22 cellular contexts compared by ENCODE assay signal in genomic region chr6:137736919-137737318, GRCh38.
DNase-seq lines count a peak whose midpoint lies in the region; ATAC-seq, FAIRE-seq and TF ChIP-seq lines count a peak whose summit lies in the region.
"Had no signal": no experiment of that assay in that cellular context is flagged by ENCODE, and none has a peak within 500 bp of the region (broad histone marks: within the 10 kb centered on the region; RNA-seq: fewer than 3 reads in every experiment).

No MANE protein-coding gene starts in this region.

- no peaks in the 10 kb centered on the region for H3K36me3 ChIP-seq in HepG2 (replicated peaks in 1 of 2; ENCODE audit: control insufficient read depth in 1 of 2, insufficient read depth in 2 of 2, low read length in 2 of 2)
- no peaks in the 10 kb centered on the region for H3K36me3 ChIP-seq in right lobe of liver
- no peaks in the 10 kb centered on the region for H3K36me3 ChIP-seq in MM.1S (replicated peaks; ENCODE audit: insufficient read depth, low read length)
- no peaks in the 10 kb centered on the region for H3K36me3 ChIP-seq in K562 (ENCODE audit: control insufficient read depth, insufficient read depth, low read length)
- no peaks in the 10 kb centered on the region for H3K36me3 ChIP-seq in mammary epithelial cell (ENCODE audit: insufficient read depth, low read length)

- no peak for TF ChIP-seq POLR2A in HepG2 (IDR thresholded peaks at IDR 0.05; ENCODE audit: insufficient read depth in 1 of 2, low read depth in 2 of 2, low read length in 2 of 2)
- no peak for TF ChIP-seq POLR2A in right lobe of liver (IDR thresholded peaks at IDR 0.05)
- no peak for TF ChIP-seq POLR2A in K562 (conservative IDR thresholded peaks at IDR 0.05)

- H3K27ac ChIP-seq in HepG2 (ENCODE audit: extremely low read length, insufficient read depth, low read length), result no peak overlapping the region
- no peak overlapping the region for H3K27ac ChIP-seq in right lobe of liver
- peak overlapping the region; percentile 44; the same call in 1 of the 2 replicates for H3K27ac ChIP-seq in MM.1S (ENCODE audit: low read length)
- H3K27ac ChIP-seq in K562 (ENCODE audit: extremely low read depth, low read depth, low read length), result no peak overlapping the region
- no peak overlapping the region for H3K27ac ChIP-seq in mammary epithelial cell (ENCODE audit: insufficient read depth, low read depth, low read length)
- H3K27ac ChIP-seq: coronary artery, HL-60 had no signal

- H3K4me1 ChIP-seq in HepG2 (ENCODE audit: insufficient read depth, low read length) (peaks cover 87% of the 10 kb centered on the region), right lobe of liver (peaks cover 0 to 3% (median 1%) of the 10 kb centered on the region in 4 donors), MM.1S (ENCODE audit: low read length) (peaks cover 27% of the 10 kb centered on the region), K562 (replicated peaks in 1 of 2; ENCODE audit: control insufficient read depth in 2 of 2, insufficient read depth in 2 of 2, low read length in 2 of 2) (no peaks in the 10 kb centered on the region; a peak in 1 of 5 replicates), mammary epithelial cell (ENCODE audit: insufficient read depth, low read length) (peaks cover 4% of the 10 kb centered on the region)

- TF ChIP-seq CTCF in HepG2 (CRISPR knock-in tag; IDR thresholded peaks at IDR 0.05), result no peak
- TF ChIP-seq CTCF in right lobe of liver (IDR thresholded peaks at IDR 0.05), result no peak
- TF ChIP-seq CTCF in MM.1S (IDR thresholded peaks at IDR 0.05; ENCODE audit: low read length), result no peak
- TF ChIP-seq CTCF in K562 (IDR thresholded peaks at IDR 0.05 in 2 of 3, conservative IDR thresholded peaks at IDR 0.05 in 1 of 3; ENCODE audit: insufficient read depth in 2 of 3, low read depth in 1 of 3, low read length in 3 of 3), result no peak
- no peak for TF ChIP-seq CTCF in mammary epithelial cell (conservative IDR thresholded peaks at IDR 0.05 in 1 of 2, IDR thresholded peaks at IDR 0.05 in 1 of 2; ENCODE audit: extremely low read depth in 1 of 2, insufficient read depth in 1 of 2, low read depth in 1 of 2, low read length in 2 of 2)

- DNase-seq in HepG2 (ENCODE audit: low spot score) (no peak), right lobe of liver (no peak), MM.1S (no peak), K562 (ENCODE audit: extremely low read depth in 1 of 4, low spot score in 3 of 4) (no peak), mammary epithelial cell (no peak)
- DNase-seq: aorta, C1 segment of cervical spinal cord, endodermal cell, kidney glomerular epithelial cell, mucosa of descending colon, NCI-H2029, NCI-H226 had no signal

- in situ Hi-C loops in HepG2 (cut with HindIII; ENCODE audit: extremely low pct_ligation_motif_present, low pct_unique_long_range_greater_than_20kb) (no loop called here), K562 (cut with MboI) (no loop called here), mammary epithelial cell (cut with MboI; ENCODE audit: low sequenced_read_pairs in 2 of 2) (no loop called here)

- H2AFZ ChIP-seq in HepG2 (ENCODE audit: low read length) (peak overlapping the region; percentile 11), MM.1S (ENCODE audit: low read length) (peak overlapping the region; percentile 63), K562 (ENCODE audit: low read depth, low read length) (no peak overlapping the region), mammary epithelial cell (ENCODE audit: low read depth, low read length) (no peak overlapping the region)

- 76% methylated on average over 4 of the region's 4 CpGs for WGBS in HepG2 (ENCODE audit: low lambda C conversion rate)
- WGBS in right lobe of liver (ENCODE audit: insufficient coverage, low coverage, low lambda C conversion rate, missing lambda C conversion rate), result 68% methylated on average over 4 of the region's 4 CpGs
- 6% methylated on average over 4 of the region's 4 CpGs for WGBS in K562 (ENCODE audit: insufficient coverage, low coverage, missing lambda C conversion rate)
- WGBS in mammary epithelial cell (ENCODE audit: low coverage, missing lambda C conversion rate), result 96% methylated on average over 4 of the region's 4 CpGs

- TF ChIP-seq RAD21 in HepG2 (CRISPR knock-in tag; IDR thresholded peaks at IDR 0.05) (no peak), K562 (CRISPR knock-in tag; conservative IDR thresholded peaks at IDR 0.05 in 1 of 2, IDR thresholded peaks at IDR 0.05 in 1 of 2) (no peak)

- BruUV-seq in HepG2 (replicated peaks; lab: Mats Ljungman, UMichigan) (no TSS peak), K562 (replicated peaks; lab: Mats Ljungman, UMichigan) (no TSS peak), mammary epithelial cell (replicated peaks; lab: Mats Ljungman, UMichigan) (no TSS peak)

- ATAC-seq in HepG2, result no peak
- no peak for ATAC-seq in right lobe of liver
- ATAC-seq in K562, result no peak
- no peak for ATAC-seq in HG03520 (IDR thresholded peaks at IDR 0.05; ENCODE audit: unreplicated experiment)
- no peak for ATAC-seq in HG02763 (IDR thresholded peaks at IDR 0.05; ENCODE audit: unreplicated experiment)
- ATAC-seq: esophagus mucosa; mucosa of descending colon; natural killer cell treated with Interleukin-12 subunit alpha and Interleukin-12 subunit beta and Interleukin-15 and Interleukin-18, amount 100 ng/mL, for 72 hours had no signal

- no peaks in the 10 kb centered on the region for H3K9me3 ChIP-seq in HepG2 (ENCODE audit: low read length)
- H3K9me3 ChIP-seq in right lobe of liver, result no peaks in the 10 kb centered on the region
- no peaks in the 10 kb centered on the region for H3K9me3 ChIP-seq in MM.1S (replicated peaks; ENCODE audit: insufficient read depth, low read length)
- no peaks in the 10 kb centered on the region for H3K9me3 ChIP-seq in K562 (replicated peaks; ENCODE audit: control insufficient read depth, insufficient read depth, low read depth, low read length)
- no peaks in the 10 kb centered on the region for H3K9me3 ChIP-seq in mammary epithelial cell (replicated peaks; ENCODE audit: insufficient read depth, low read length)
- H3K9me3 ChIP-seq: mucosa of descending colon had no signal

- H3K79me2 ChIP-seq in HepG2 (ENCODE audit: insufficient read depth, low read length) (no peaks in the 10 kb centered on the region), MM.1S (ENCODE audit: low read length) (no peaks in the 10 kb centered on the region), K562 (ENCODE audit: control insufficient read depth, insufficient read depth, low read length) (no peaks in the 10 kb centered on the region), mammary epithelial cell (ENCODE audit: insufficient read depth, low read length) (no peaks in the 10 kb centered on the region)

- FAIRE-seq in HepG2 (lab: Jason Lieb, UNC), result no peak
- no peak for FAIRE-seq in K562 (lab: Jason Lieb, UNC)
- FAIRE-seq: D721Med, frontal cortex, small intestine had no signal

- dilution Hi-C loops in mammary epithelial cell (cut with HindIII; ENCODE audit: low sequenced_read_pairs), result no loop called here

- H3K4me2 ChIP-seq in HepG2 (ENCODE audit: low read depth, low read length), result no peak overlapping the region
- peak overlapping the region; percentile 73 for H3K4me2 ChIP-seq in MM.1S (ENCODE audit: low read depth, low read length)
- no peak overlapping the region for H3K4me2 ChIP-seq in K562 (ENCODE audit: insufficient read depth, low read length)
- H3K4me2 ChIP-seq in mammary epithelial cell (ENCODE audit: insufficient read depth, low read depth, low read length), result no peak overlapping the region

- CTCF ChIA-PET in HepG2 (lab: Yijun Ruan, JAX; ENCODE audit: low intra/inter-chr PET ratio, low total read pairs) (no interaction called here), K562 (lab: Yijun Ruan, JAX; ENCODE audit: low intra/inter-chr PET ratio) (no interaction called here), mammary epithelial cell (lab: Charles Lee; ENCODE audit: low non-redundant PET) (no interaction called here)

- H3K4me3 ChIP-seq in HepG2 (replicated peaks in 1 of 3; ENCODE audit: insufficient read depth in 1 of 3, low read depth in 2 of 3, low read length in 3 of 3) (no peak overlapping the region), right lobe of liver (no peak overlapping the region), MM.1S (ENCODE audit: low read length) (peak overlapping the region; percentile 32), K562 (no peak overlapping the region), mammary epithelial cell (replicated peaks in 1 of 3; ENCODE audit: insufficient read depth in 1 of 3, low read depth in 2 of 3, low read length in 3 of 3) (no peak overlapping the region)
- H3K4me3 ChIP-seq: coronary artery, lung, mucosa of descending colon had no signal

- H3K9me2 ChIP-seq in MM.1S (replicated peaks; ENCODE audit: insufficient read depth, low read length), result no peaks in the 10 kb centered on the region

- POLR2A ChIA-PET in HepG2 (lab: Yijun Ruan, JAX) (no interaction called here), K562 (lab: Yijun Ruan, JAX) (interaction anchor here (1.0 kb wide), 1 partner anchor 29 kb away, joined by 3 read pairs; no protein-coding TSS in a partner anchor)

- no peaks in the 10 kb centered on the region for H3K9me1 ChIP-seq in K562 (ENCODE audit: control insufficient read depth, insufficient read depth, low read length)

- TF ChIP-seq EP300 in HepG2 (IDR thresholded peaks at IDR 0.05; ENCODE audit: low read depth in 2 of 2, low read length in 2 of 2), result no peak
- TF ChIP-seq EP300 in HepG2 (CRISPR knock-in tag; IDR thresholded peaks at IDR 0.05; ENCODE audit: borderline replicate concordance), result no peak
- no peak for TF ChIP-seq EP300 in K562 (IDR thresholded peaks at IDR 0.05; ENCODE audit: low read length)

- H4K20me1 ChIP-seq in HepG2 (ENCODE audit: insufficient read depth, low read length) (no peaks in the 10 kb centered on the region), MM.1S (ENCODE audit: insufficient read depth, low read length) (no peaks in the 10 kb centered on the region), K562 (replicated peaks; ENCODE audit: control insufficient read depth, insufficient read depth, low read length) (no peaks in the 10 kb centered on the region), mammary epithelial cell (ENCODE audit: insufficient read depth, low read length) (no peaks in the 10 kb centered on the region)

- H3K27me3 ChIP-seq in HepG2 (ENCODE audit: control insufficient read depth in 1 of 2, insufficient read depth in 2 of 2, low read length in 2 of 2), result no peaks in the 10 kb centered on the region
- H3K27me3 ChIP-seq in right lobe of liver, result no peaks in the 10 kb centered on the region
- no peaks in the 10 kb centered on the region for H3K27me3 ChIP-seq in MM.1S (replicated peaks; ENCODE audit: insufficient read depth, low read length)
- H3K27me3 ChIP-seq in K562 (ENCODE audit: control insufficient read depth in 2 of 2, insufficient read depth in 2 of 2, low read length in 2 of 2), result peaks cover 12 to 20% of the 10 kb centered on the region in 2 experiments; a peak in 4 of 5 replicates
- no peaks in the 10 kb centered on the region for H3K27me3 ChIP-seq in mammary epithelial cell (ENCODE audit: insufficient read depth, low read length)

- H3K9ac ChIP-seq in HepG2 (ENCODE audit: insufficient read depth, low read depth, low read length) (no peak overlapping the region), MM.1S (ENCODE audit: low read length) (no peak overlapping the region), K562 (ENCODE audit: insufficient read depth in 1 of 2, low read depth in 2 of 2, low read length in 2 of 2) (no peak overlapping the region), mammary epithelial cell (ENCODE audit: insufficient read depth, low read length) (no peak overlapping the region)

- intact Hi-C loops in HepG2 (cut with micrococcal nuclease; ENCODE audit: unreplicated experiment) (no loop called here), right lobe of liver (cut with DNase I) (no loop called here), K562 (cut with micrococcal nuclease) (no loop called here), mammary epithelial cell (cut with micrococcal nuclease) (no loop called here)

- peaks cover 17% of the 10 kb centered on the region for H3F3A ChIP-seq in MM.1S (ENCODE audit: insufficient read depth, low read length)

Comparison
In these comparisons a context has a peak if more than half of its experiments do, and no peak if none do; other contexts are left out.
1. H2AFZ ChIP-seq: peak in HepG2 (single experiment) and MM.1S (single experiment); none in K562 (single experiment) and mammary epithelial cell (single experiment).
2. Of the 241 proteins assayed by ChIP-seq in both HepG2 and K562: peak only in HepG2: none; only in K562: none; in both: CEBPB; in neither: 239; mixed calls (peak in some experiments, not most) for 1.